In the genomic region with DNA sequence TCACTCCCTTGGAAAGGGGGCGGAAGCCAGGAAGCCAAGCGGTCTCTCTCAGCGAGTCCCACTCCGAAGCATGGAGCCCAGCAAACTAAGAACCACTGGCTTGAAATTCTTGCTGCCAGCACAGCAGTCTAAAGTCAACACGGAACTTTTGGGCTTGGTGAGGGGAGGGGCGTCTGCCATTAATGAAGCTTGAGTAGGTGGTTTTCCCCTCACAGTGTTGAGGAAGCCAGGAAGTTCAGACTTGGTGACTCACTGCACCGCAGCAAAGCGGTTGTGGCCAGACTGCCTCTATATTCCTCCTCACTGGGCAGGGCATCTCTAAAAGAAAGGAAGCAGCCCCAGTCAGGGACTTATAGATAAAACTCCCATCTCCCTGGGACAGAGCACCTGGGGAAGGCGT, we compare ENCODE assay signal across 8 cellular contexts.
DNase-seq lines count a peak whose midpoint lies in the region; ATAC-seq and TF ChIP-seq lines count a peak whose summit lies in the region.

No MANE protein-coding gene starts in this region.

- no peak overlapping the region for H3K4me3 Mint-ChIP-seq in activated naive CD8-positive, alpha-beta T cell treated with anti-CD3 and anti-CD28 coated beads, Interleukin-2, amount 50 U/mL, for 24 hours

- peak overlapping the region; percentile 83 for H3K27ac Mint-ChIP-seq in activated naive CD8-positive, alpha-beta T cell treated with anti-CD3 and anti-CD28 coated beads, Interleukin-2, amount 50 U/mL, for 24 hours

- H3K4me1 ChIP-seq in BE2C: no peaks in the 10 kb centered on the region

- H3K9me3 ChIP-seq in WERI-Rb-1 (ENCODE audit: severe bottlenecking): no peaks in the 10 kb centered on the region
- no peaks in the 10 kb centered on the region for H3K9me3 ChIP-seq in BE2C

- TF ChIP-seq CTCF in WERI-Rb-1 (IDR thresholded peaks at IDR 0.05; ENCODE audit: low read depth, low read length) (no peak), BE2C (IDR thresholded peaks at IDR 0.05; ENCODE audit: low read depth, low read length) (no peak)

- no peak overlapping the region for H3K4me3 ChIP-seq in WERI-Rb-1 (ENCODE audit: low read depth, low read length)
- no peak overlapping the region for H3K4me3 ChIP-seq in BE2C (ENCODE audit: low read depth, low read length)

- peaks cover 31% of the 10 kb centered on the region for H3K4me1 Mint-ChIP-seq in activated naive CD8-positive, alpha-beta T cell treated with anti-CD3 and anti-CD28 coated beads, Interleukin-2, amount 50 U/mL, for 24 hours

- DNase-seq in ELR (ENCODE audit: low read depth) (peak; percentile 70), T-helper 9 cell (peak; percentile 40), SW 1271 (lab: John Stamatoyannopoulos, UW) (no peak), WERI-Rb-1 (no peak), mucosa of gallbladder (ENCODE audit: low spot score) (no peak), BE2C (no peak)
- peak; percentile 57 for DNase-seq in activated naive CD8-positive, alpha-beta T cell treated with anti-CD3 and anti-CD28 coated beads, Interleukin-2, amount 50 U/mL, for 24 hours
- DNase-seq in stimulated activated CD4-positive, alpha-beta T cell treated with anti-CD3 and anti-CD28 coated beads, Interleukin-2, amount 100 ng/mL, for 24 hours: peak; percentile 47 to 59

- H3K27me3 Mint-ChIP-seq in activated naive CD8-positive, alpha-beta T cell treated with anti-CD3 and anti-CD28 coated beads, Interleukin-2, amount 50 U/mL, for 24 hours: no peaks in the 10 kb centered on the region

- no peak overlapping the region for H3K27ac ChIP-seq in WERI-Rb-1

- H3K27me3 ChIP-seq in WERI-Rb-1 (ENCODE audit: insufficient read depth, low read depth, severe bottlenecking): no peaks in the 10 kb centered on the region
- H3K27me3 ChIP-seq in BE2C: no peaks in the 10 kb centered on the region

- H3K9me3 Mint-ChIP-seq in activated naive CD8-positive, alpha-beta T cell treated with anti-CD3 and anti-CD28 coated beads, Interleukin-2, amount 50 U/mL, for 24 hours: peaks cover 59% of the 10 kb centered on the region

- ATAC-seq in activated naive CD8-positive, alpha-beta T cell treated with anti-CD3 and anti-CD28 coated beads, Interleukin-2, amount 50 U/mL, for 24 hours: peak; percentile 97

- peaks cover 27% of the 10 kb centered on the region for H3K36me3 Mint-ChIP-seq in activated naive CD8-positive, alpha-beta T cell treated with anti-CD3 and anti-CD28 coated beads, Interleukin-2, amount 50 U/mL, for 24 hours (ENCODE audit: low read depth)

- H3K36me3 ChIP-seq in WERI-Rb-1: no peaks in the 10 kb centered on the region
- no peaks in the 10 kb centered on the region for H3K36me3 ChIP-seq in BE2C

Comparison
In these comparisons a context has a peak if more than half of its experiments do, and no peak if none do; other contexts are left out.
1. DNase-seq: peak in ELR (single experiment), T-helper 9 cell (single experiment), activated naive CD8-positive, alpha-beta T cell treated with anti-CD3 and anti-CD28 coated beads, Interleukin-2, amount 50 U/mL, for 24 hours (single experiment) and stimulated activated CD4-positive, alpha-beta T cell treated with anti-CD3 and anti-CD28 coated beads, Interleukin-2, amount 100 ng/mL, for 24 hours (2 of 2); none in SW 1271 (0 of 2), WERI-Rb-1 (single experiment), mucosa of gallbladder (single experiment) and BE2C (single experiment).